In genomic region chr11:119144825-119145476, GRCh38 we compare ENCODE assay signal across 1 cellular context.
TF ChIP-seq lines count a peak whose summit lies in the region.

No MANE protein-coding gene starts in this region.

TF ChIP-seq in SK-N-SH, 30 proteins besides CTCF, POLR2A, EP300 and RAD21:
- TF ChIP-seq YY1 (IDR thresholded peaks at IDR 0.05; ENCODE audit: low read depth) (no peak), SIN3A (IDR thresholded peaks at IDR 0.05; ENCODE audit: borderline replicate concordance, low read depth, low read length) (0 out of 2 replicates have a peak, but pooled peaks have one; percentile 68), IRF3 (IDR thresholded peaks at IDR 0.05; ENCODE audit: low read depth, low read length) (no peak), MXI1 (IDR thresholded peaks at IDR 0.05; ENCODE audit: low read depth, low read length) (0 out of 2 replicates have a peak, but pooled peaks have one; percentile 23), SMC3 (IDR thresholded peaks at IDR 0.05; ENCODE audit: low read depth, low read length) (peak; percentile 76)
